In genomic region chr4:158161561-158162354, GRCh38 we compare ENCODE assay signal across 9 cellular contexts. TPM values are rescaled to one million over a fixed set of nuclear protein-coding genes. Genes with fewer than 3 reads are reported as not detected.
DNase-seq lines count a peak whose midpoint lies in the region; ATAC-seq and TF ChIP-seq lines count a peak whose summit lies in the region.
"Had no signal": no experiment of that assay in that cellular context is flagged by ENCODE, and none has a peak within 500 bp of the region (broad histone marks: within the 10 kb centered on the region; RNA-seq: fewer than 3 reads in every experiment).

No MANE protein-coding gene starts in this region.

- no peaks in the 10 kb centered on the region for H4K20me1 ChIP-seq in neural progenitor cell (ENCODE audit: low read depth)

- no peak for TF ChIP-seq CTCF in esophagus squamous epithelium (IDR thresholded peaks at IDR 0.05)
- TF ChIP-seq CTCF in neural progenitor cell (IDR thresholded peaks at IDR 0.05), result no peak

- H3K27ac ChIP-seq in SJCRH30 (peak overlapping the region; percentile 22; the same call in 1 of the 2 replicates), esophagus squamous epithelium (peak overlapping the region in 3 of 4 donors; percentile 34 to 53 (median 38)), neural progenitor cell (no peak overlapping the region)

- CTCF ChIA-PET in T-cell (lab: Charles Lee), result interaction anchor here in 1 of 2 donors (0.6 kb wide), 1 partner anchor 439 kb away, joined by 3 read pairs; no protein-coding TSS in a partner anchor

- H2AFZ ChIP-seq in neural progenitor cell (replicated peaks), result no peak overlapping the region

- H3K36me3 Mint-ChIP-seq in neural progenitor cell, result no peaks in the 10 kb centered on the region
- no peaks in the 10 kb centered on the region for H3K36me3 Mint-ChIP-seq in T-cell
- H3K36me3 Mint-ChIP-seq in activated CD4-positive, alpha-beta T cell treated with anti-CD3 and anti-CD28 coated beads, Interleukin-2, amount 10 ng/mL, durations not matched to agents 24 days and 14 days (ENCODE audit: low read depth), result no peaks in the 10 kb centered on the region

- no peak for TF ChIP-seq POLR2A in esophagus squamous epithelium (IDR thresholded peaks at IDR 0.05)

- no peak overlapping the region for H3K4me3 Mint-ChIP-seq in neural progenitor cell
- H3K4me3 Mint-ChIP-seq in T-cell, result no peak overlapping the region
- H3K4me3 Mint-ChIP-seq in activated CD4-positive, alpha-beta T cell treated with anti-CD3 and anti-CD28 coated beads, Interleukin-2, amount 10 ng/mL, durations not matched to agents 24 days and 14 days, result no peak overlapping the region

- no peak overlapping the region for H3K27ac Mint-ChIP-seq in neural progenitor cell
- H3K27ac Mint-ChIP-seq in T-cell, result no peak overlapping the region
- no peak overlapping the region for H3K27ac Mint-ChIP-seq in activated CD4-positive, alpha-beta T cell treated with anti-CD3 and anti-CD28 coated beads, Interleukin-2, amount 10 ng/mL, durations not matched to agents 24 days and 14 days

- H3K27me3 ChIP-seq in SJCRH30 (no peaks in the 10 kb centered on the region), esophagus squamous epithelium (peaks cover 0 to 4% (median 0%) of the 10 kb centered on the region in 4 donors), neural progenitor cell (no peaks in the 10 kb centered on the region)

- no peaks in the 10 kb centered on the region for H3K79me2 ChIP-seq in neural progenitor cell (ENCODE audit: low read depth)

- H3K27me3 Mint-ChIP-seq in neural progenitor cell (ENCODE audit: insufficient read depth, low read depth) (peaks cover 4% of the 10 kb centered on the region), T-cell (peaks cover 3 to 15% of the 10 kb centered on the region in 2 donors)
- H3K27me3 Mint-ChIP-seq in activated CD4-positive, alpha-beta T cell treated with anti-CD3 and anti-CD28 coated beads, Interleukin-2, amount 10 ng/mL, durations not matched to agents 24 days and 14 days, result no peaks in the 10 kb centered on the region

- no peaks in the 10 kb centered on the region for H3K4me1 ChIP-seq in SJCRH30
- H3K4me1 ChIP-seq in esophagus squamous epithelium, result peaks cover 0 to 24% (median 8%) of the 10 kb centered on the region in 3 donors
- H3K4me1 ChIP-seq in neural progenitor cell, result no peaks in the 10 kb centered on the region

- ATAC-seq in T-cell (replicated peaks in 1 of 4) (no peak), GM21619 (IDR thresholded peaks at IDR 0.05; ENCODE audit: unreplicated experiment) (no peak)

- H3K9ac ChIP-seq in neural progenitor cell, result no peak overlapping the region

- DNase-seq in COLO829 (ENCODE audit: low spot score) (peak; percentile 60), SJCRH30 (peak; percentile 5 to 30), esophagus squamous epithelium (lab: John Stamatoyannopoulos, UW) (no peak), neural progenitor cell (ENCODE audit: low spot score) (peak; percentile 17), T-cell (no peak), GOT3 (lab: John Stamatoyannopoulos, UW) (no peak)
- DNase-seq in activated CD4-positive, alpha-beta T cell treated with anti-CD3 and anti-CD28 coated beads, Interleukin-2, amount 10 ng/mL, durations not matched to agents 24 days and 14 days, result no peak
- DNase-seq: foreskin melanocyte had no signal

- H3K36me3 ChIP-seq in SJCRH30 (no peaks in the 10 kb centered on the region), esophagus squamous epithelium (no peaks in the 10 kb centered on the region), neural progenitor cell (no peaks in the 10 kb centered on the region)

- H3F3A ChIP-seq in neural progenitor cell (ENCODE audit: low read depth), result no peaks in the 10 kb centered on the region

- H3K9me3 ChIP-seq in SJCRH30 (replicated peaks) (no peaks in the 10 kb centered on the region), esophagus squamous epithelium (no peaks in the 10 kb centered on the region), neural progenitor cell (ENCODE audit: low read depth) (no peaks in the 10 kb centered on the region)

- peaks cover 13% of the 10 kb centered on the region for H3K4me1 Mint-ChIP-seq in neural progenitor cell
- H3K4me1 Mint-ChIP-seq in T-cell, result no peaks in the 10 kb centered on the region
- H3K4me1 Mint-ChIP-seq in activated CD4-positive, alpha-beta T cell treated with anti-CD3 and anti-CD28 coated beads, Interleukin-2, amount 10 ng/mL, durations not matched to agents 24 days and 14 days, result no peaks in the 10 kb centered on the region

- H3K4me2 ChIP-seq in neural progenitor cell, result no peak overlapping the region

- intact Hi-C loops in esophagus squamous epithelium (cut with DNase I), result no loop called here
- intact Hi-C loops in activated CD4-positive, alpha-beta T cell treated with anti-CD3 and anti-CD28 coated beads, Interleukin-2, amount 10 ng/mL, durations not matched to agents 24 days and 14 days (cut with micrococcal nuclease), result no loop called here

- H3K4me3 ChIP-seq in SJCRH30, result no peak overlapping the region
- H3K4me3 ChIP-seq in esophagus squamous epithelium, result no peak overlapping the region
- no peak overlapping the region for H3K4me3 ChIP-seq in neural progenitor cell

- peaks cover 2% of the 10 kb centered on the region for H3K9me3 Mint-ChIP-seq in neural progenitor cell
- H3K9me3 Mint-ChIP-seq in T-cell, result no peaks in the 10 kb centered on the region
- no peaks in the 10 kb centered on the region for H3K9me3 Mint-ChIP-seq in activated CD4-positive, alpha-beta T cell treated with anti-CD3 and anti-CD28 coated beads, Interleukin-2, amount 10 ng/mL, durations not matched to agents 24 days and 14 days

- 41 to 50% methylated on average over 6 of the region's 6 CpGs for WGBS in esophagus squamous epithelium, 2 donors

- POLR2A ChIA-PET in T-cell (lab: Charles Lee), result no interaction called here

RNA-seq across cellular contexts. Expression of gene GASK1B, which starts 11.1 kb away (rescaled TPM):
- total RNA-seq in SJCRH30 (2014; rRNA removed; shearing (Covaris generic)), result 5.5 and 6.5 TPM in 2 replicates
- 10 to 100 TPM in 2 of 4 donors, 1 to 10 TPM in 2; 1.0 to 23.7 (median 10.6) TPM for total RNA-seq in esophagus squamous epithelium
- total RNA-seq in neural progenitor cell (ENCODE audit: low replicate concordance), result not detected in 2 replicates
- under 1 TPM in 3 of 5 donors, not detected in 2; 0.30 to 0.57 (median 0.41) TPM for total RNA-seq in T-cell
- total RNA-seq in activated CD4-positive, alpha-beta T cell treated with anti-CD3 and anti-CD28 coated beads, Interleukin-2, amount 10 ng/mL, durations not matched to agents 24 days and 14 days, result not detected in 2 replicates

RNA-seq across cellular contexts. Expression of gene TMEM144, which starts 48.5 kb away (rescaled TPM):
- 0.20 and 0.22 TPM in 2 replicates for total RNA-seq in SJCRH30 (2014; rRNA removed; shearing (Covaris generic))
- 10 to 100 TPM in 2 of 4 donors, 1 to 10 TPM in 2; 3.4 to 12.8 (median 9.5) TPM for total RNA-seq in esophagus squamous epithelium
- total RNA-seq in neural progenitor cell (ENCODE audit: low replicate concordance), result 2.0 and 4.1 TPM in 2 replicates
- total RNA-seq in T-cell, result under 1 TPM in 2 of 5 donors, not detected in 3; 0.09 to 0.32 TPM
- not detected in 2 replicates for total RNA-seq in activated CD4-positive, alpha-beta T cell treated with anti-CD3 and anti-CD28 coated beads, Interleukin-2, amount 10 ng/mL, durations not matched to agents 24 days and 14 days

Comparison
In these comparisons a context has a peak if more than half of its experiments do, and no peak if none do; other contexts are left out.
1. DNase-seq: peak in COLO829 (single experiment), SJCRH30 (2 of 2) and neural progenitor cell (single experiment); none in esophagus squamous epithelium (single experiment), T-cell (0 of 34), activated CD4-positive, alpha-beta T cell treated with anti-CD3 and anti-CD28 coated beads, Interleukin-2, amount 10 ng/mL, durations not matched to agents 24 days and 14 days (single experiment) and GOT3 (single experiment).